In the genomic region with DNA sequence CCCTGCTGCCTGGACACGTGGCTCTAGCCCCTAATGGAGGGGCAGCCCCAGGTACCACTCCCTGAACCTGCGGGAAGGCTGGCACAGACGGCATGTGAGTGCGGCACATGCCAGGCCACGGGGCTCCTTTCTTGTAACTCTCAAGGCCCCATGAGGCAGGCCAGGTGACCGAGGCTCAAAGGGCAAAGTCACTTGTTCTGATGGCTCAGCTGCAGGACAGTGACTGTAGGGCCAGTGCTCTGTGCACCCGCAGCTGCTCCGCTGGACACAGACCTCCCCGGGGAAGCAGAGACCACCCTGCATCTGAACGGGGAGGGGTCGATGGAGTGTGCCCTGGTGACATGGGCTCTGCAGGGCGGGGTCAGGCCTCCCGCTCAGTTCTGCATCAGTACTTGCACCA, we compare ENCODE assay signal across 22 cellular contexts.
"Had no signal": no experiment of that assay in that cellular context is flagged by ENCODE, and none has a peak within 500 bp of the region (broad histone marks: within the 10 kb centered on the region; RNA-seq: fewer than 3 reads in every experiment).

No MANE protein-coding gene starts in this region.

- H3K27ac Mint-ChIP-seq: activated naive CD4-positive, alpha-beta T cell treated with anti-CD3 and anti-CD28 coated beads for 36 hours; activated naive CD8-positive, alpha-beta T cell treated with anti-CD3 and anti-CD28 coated beads for 36 hours; activated T-helper 1 cell treated with anti-CD3 and anti-CD28 coated beads, Interleukin-12 subunit alpha, Interleukin-12 subunit beta, Interleukin-2, Interleukin-4 antibody, amounts not matched to agents 30 ng/mL and 10 ng/mL and 1 ng/mL, durations not matched to agents 14 hours and 24 hours and 36 hours; natural killer cell treated with Interleukin-12 subunit alpha and Interleukin-12 subunit beta and Interleukin-15 and Interleukin-18, amount 100 ng/mL, for 72 hours; stimulated activated naive CD8-positive, alpha-beta T cell treated with anti-CD3 and anti-CD28 coated beads, Interleukin-15, Interleukin-2, amounts not matched to agents 100 ng/mL and 50 ng/mL, for 24 hours; T-helper 2 cell treated with Interferon-gamma antibody and Interleukin-4, amounts not matched to agents 5 μg/mL and 100 μg/mL, for 36 hours had no signal

- H3K9me3 ChIP-seq: heart right ventricle, left ventricle myocardium inferior, mucosa of descending colon, pancreas, prostate gland, spleen, thyroid gland, upper lobe of right lung had no signal

- DNase-seq: activated CD4-positive, alpha-beta T cell treated with anti-CD3 and anti-CD28 coated beads for 4 hours; activated CD4-positive, alpha-beta T cell treated with anti-CD3 and anti-CD28 coated beads, Interleukin-2, amount 50 U/mL, for 4 hours; activated effector memory CD4-positive, alpha-beta T cell treated with anti-CD3 and anti-CD28 coated beads, Interleukin-2, amount 50 U/mL, for 16 hours; activated naive CD4-positive, alpha-beta T cell treated with anti-CD3 and anti-CD28 coated beads for 36 hours; activated naive CD8-positive, alpha-beta T cell treated with anti-CD3 and anti-CD28 coated beads for 36 hours; activated T-cell treated with anti-CD3 and anti-CD28 coated beads, Interleukin-2, amount 50 U/mL, for 1 hour; brain microvascular endothelial cell; cortex of kidney; foreskin keratinocyte; heart right ventricle; left ventricle myocardium inferior; mucosa of descending colon; pancreas; spleen; T-helper 1 cell; thyroid gland; upper lobe of right lung had no signal

- H3K4me3 ChIP-seq: heart right ventricle, left ventricle myocardium inferior, mucosa of descending colon, pancreas, prostate gland, spleen, thyroid gland, upper lobe of right lung had no signal

- H3K4me1 Mint-ChIP-seq: activated naive CD8-positive, alpha-beta T cell treated with anti-CD3 and anti-CD28 coated beads for 36 hours had no signal

- H3K27ac ChIP-seq: brain microvascular endothelial cell, foreskin keratinocyte, heart right ventricle, left ventricle myocardium inferior, pancreas, prostate gland, spleen, thyroid gland, upper lobe of right lung had no signal

- H3K4me3 Mint-ChIP-seq: activated naive CD4-positive, alpha-beta T cell treated with anti-CD3 and anti-CD28 coated beads for 36 hours; activated naive CD8-positive, alpha-beta T cell treated with anti-CD3 and anti-CD28 coated beads for 36 hours; activated T-helper 1 cell treated with anti-CD3 and anti-CD28 coated beads, Interleukin-12 subunit alpha, Interleukin-12 subunit beta, Interleukin-2, Interleukin-4 antibody, amounts not matched to agents 30 ng/mL and 10 ng/mL and 1 ng/mL, durations not matched to agents 14 hours and 24 hours and 36 hours; natural killer cell treated with Interleukin-12 subunit alpha and Interleukin-12 subunit beta and Interleukin-15 and Interleukin-18, amount 100 ng/mL, for 72 hours; stimulated activated naive CD8-positive, alpha-beta T cell treated with anti-CD3 and anti-CD28 coated beads, Interleukin-15, Interleukin-2, amounts not matched to agents 100 ng/mL and 50 ng/mL, for 24 hours; T-helper 2 cell treated with Interferon-gamma antibody and Interleukin-4, amounts not matched to agents 5 μg/mL and 100 μg/mL, for 36 hours had no signal

- H3K36me3 ChIP-seq: brain microvascular endothelial cell, left ventricle myocardium inferior, pancreas, prostate gland, spleen, thyroid gland, upper lobe of right lung had no signal

- H3K4me1 ChIP-seq: foreskin keratinocyte, pancreas, prostate gland, thyroid gland, upper lobe of right lung had no signal

- H3K9me3 Mint-ChIP-seq: activated naive CD4-positive, alpha-beta T cell treated with anti-CD3 and anti-CD28 coated beads for 36 hours; activated naive CD8-positive, alpha-beta T cell treated with anti-CD3 and anti-CD28 coated beads for 36 hours; activated T-helper 1 cell treated with anti-CD3 and anti-CD28 coated beads, Interleukin-12 subunit alpha, Interleukin-12 subunit beta, Interleukin-2, Interleukin-4 antibody, amounts not matched to agents 30 ng/mL and 10 ng/mL and 1 ng/mL, durations not matched to agents 14 hours and 24 hours and 36 hours; natural killer cell treated with Interleukin-12 subunit alpha and Interleukin-12 subunit beta and Interleukin-15 and Interleukin-18, amount 100 ng/mL, for 72 hours; stimulated activated naive CD8-positive, alpha-beta T cell treated with anti-CD3 and anti-CD28 coated beads, Interleukin-15, Interleukin-2, amounts not matched to agents 100 ng/mL and 50 ng/mL, for 24 hours; T-helper 2 cell treated with Interferon-gamma antibody and Interleukin-4, amounts not matched to agents 5 μg/mL and 100 μg/mL, for 36 hours had no signal

- H3K27me3 ChIP-seq: brain microvascular endothelial cell, heart right ventricle, thyroid gland, upper lobe of right lung had no signal

- ATAC-seq: foreskin keratinocyte, mucosa of descending colon, pancreas had no signal

- H3K36me3 Mint-ChIP-seq: activated naive CD8-positive, alpha-beta T cell treated with anti-CD3 and anti-CD28 coated beads for 36 hours; natural killer cell treated with Interleukin-12 subunit alpha and Interleukin-12 subunit beta and Interleukin-15 and Interleukin-18, amount 100 ng/mL, for 72 hours had no signal
